7 cellular contexts compared by ENCODE assay signal in the genomic region with DNA sequence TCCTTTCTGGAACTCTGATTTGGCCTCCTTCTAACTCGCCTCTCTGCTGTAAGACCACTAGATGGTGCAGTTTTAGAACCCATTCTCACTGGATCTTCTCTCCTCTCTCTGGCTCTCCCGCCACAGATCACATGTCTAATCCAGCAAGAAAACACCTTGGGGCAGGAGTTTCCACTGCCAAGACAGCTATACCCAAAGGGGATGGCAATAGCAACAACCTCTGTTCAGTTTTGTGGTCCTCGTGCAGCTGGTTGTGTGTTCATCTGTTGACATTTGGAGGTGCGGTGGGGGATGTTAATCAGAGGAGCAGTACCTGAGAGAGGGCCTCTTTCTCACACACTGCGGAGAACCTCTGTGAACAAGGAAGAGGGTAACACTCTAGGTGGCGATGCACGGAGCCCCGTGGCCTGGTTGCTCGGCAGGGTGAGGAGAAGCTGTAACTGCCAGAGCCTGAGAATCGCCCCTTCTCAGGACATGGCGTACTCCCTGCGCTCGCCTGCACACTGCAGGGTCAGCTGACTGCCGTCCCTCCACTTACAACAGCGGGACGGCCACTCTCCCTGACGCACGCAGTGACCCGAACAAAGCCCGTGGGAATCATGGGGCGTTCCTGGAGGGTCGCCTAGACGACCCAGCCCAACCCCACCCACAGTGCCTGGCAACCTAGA. TPM values are rescaled to one million over a fixed set of nuclear protein-coding genes. Genes with fewer than 3 reads are reported as not detected.
DNase-seq lines count a peak whose midpoint lies in the region; ATAC-seq and TF ChIP-seq lines count a peak whose summit lies in the region.

TEX55 (plus strand) TSS at position 666 of the 668 bp plus-strand sequence. CDS start 25 bp downstream, outside the sequence.

- H3K4me3 Mint-ChIP-seq in osteocyte (ENCODE audit: unreplicated experiment) = no peak within 1 kb of the TSS

- H3K9ac ChIP-seq in Karpas-422 (ENCODE audit: low read length) = no peak within 1 kb of the TSS

- no peak within 1 kb of the TSS for H3K4me2 ChIP-seq in Karpas-422 (ENCODE audit: low read depth, low read length, poor library complexity, severe bottlenecking)

- peak; percentile 52 for DNase-seq in Daoy (ENCODE audit: low read depth)
- DNase-seq in Karpas-422 = peak; percentile 54
- peak; percentile 56 for DNase-seq in SK-N-DZ (ENCODE audit: low spot score)
- DNase-seq in fibroblast of pulmonary artery (ENCODE audit: low read depth) = peak; percentile 66
- no peak for DNase-seq in osteocyte (ENCODE audit: extremely low spot score, unreplicated experiment)

- H3K27ac ChIP-seq in Karpas-422 (ENCODE audit: low read length) = no peak within 1 kb of the TSS

- H3K36me3 ChIP-seq in Karpas-422 (ENCODE audit: insufficient read depth, low read length) = no peaks in the 10 kb centered on the region

- H3K4me1 ChIP-seq in Karpas-422 (ENCODE audit: low read length) = no peaks in the 10 kb centered on the region

- H4K20me1 ChIP-seq in Karpas-422 (ENCODE audit: insufficient read depth, low read depth, low read length) = no peaks in the 10 kb centered on the region

- no peaks in the 10 kb centered on the region for H3K9me3 Mint-ChIP-seq in osteocyte (ENCODE audit: unreplicated experiment)

- H3K27me3 ChIP-seq in Karpas-422 (ENCODE audit: low read length) = no peaks in the 10 kb centered on the region

- no peak within 1 kb of the TSS for H3K4me3 ChIP-seq in Karpas-422 (ENCODE audit: low read length)
- no peak within 1 kb of the TSS for H3K4me3 ChIP-seq in fibroblast of pulmonary artery (replicated peaks; ENCODE audit: low read depth, low read length)

- no peaks in the 10 kb centered on the region for H3K27me3 Mint-ChIP-seq in osteocyte (ENCODE audit: unreplicated experiment)

- H3K27ac Mint-ChIP-seq in osteocyte (ENCODE audit: unreplicated experiment) = no peak within 1 kb of the TSS

- H2AFZ ChIP-seq in Karpas-422 (ENCODE audit: low read length) = no peak within 1 kb of the TSS

- H3K9me3 ChIP-seq in Karpas-422 (ENCODE audit: low read length) = no peaks in the 10 kb centered on the region

- TF ChIP-seq CTCF in fibroblast of pulmonary artery (IDR thresholded peaks at IDR 0.05; ENCODE audit: low read length, missing control alignments) = peak; percentile 88
- peak; percentile 81 for TF ChIP-seq CTCF in osteocyte (IDR thresholded peaks at IDR 0.05)

- no peaks in the 10 kb centered on the region for H3K79me2 ChIP-seq in Karpas-422 (ENCODE audit: low read length)

- ATAC-seq in GM19467 (IDR thresholded peaks at IDR 0.05; ENCODE audit: unreplicated experiment) = peak; percentile 64
- ATAC-seq in GM18517 (IDR thresholded peaks at IDR 0.05; ENCODE audit: unreplicated experiment) = no peak

- no peaks in the 10 kb centered on the region for H3K36me3 Mint-ChIP-seq in osteocyte (ENCODE audit: unreplicated experiment)

- no peaks in the 10 kb centered on the region for H3K9me2 ChIP-seq in Karpas-422 (replicated peaks; ENCODE audit: insufficient read depth, low read length)

- peaks cover 3% of the 10 kb centered on the region for H3K4me1 Mint-ChIP-seq in osteocyte (ENCODE audit: unreplicated experiment)

RNA-seq across cellular contexts. Expression of gene TEX55, which starts in this region (rescaled TPM):
- total RNA-seq in Daoy (2014; rRNA removed; shearing (Covaris generic)) = not detected in 2 replicates
- total RNA-seq in Karpas-422 (2014; rRNA removed; shearing (Covaris generic); ENCODE audit: low replicate concordance) = not detected in 2 replicates
- not detected in 2 replicates for polyA plus RNA-seq in SK-N-DZ (2014; cell fraction: cytosol; rRNA removed)
- not detected in 2 replicates for polyA plus RNA-seq in SK-N-DZ (2014; cell fraction: nucleus; rRNA removed)
- total RNA-seq in osteocyte = not detected in 2 replicates

Comparison
In these comparisons a context has a peak if more than half of its experiments do, and no peak if none do; other contexts are left out.
1. Peak in DNase-seq in Daoy; RNA of the gene not detected or under 1 TPM.
2. Peak in DNase-seq in Karpas-422; RNA of the gene not detected or under 1 TPM.